In the genomic region with DNA sequence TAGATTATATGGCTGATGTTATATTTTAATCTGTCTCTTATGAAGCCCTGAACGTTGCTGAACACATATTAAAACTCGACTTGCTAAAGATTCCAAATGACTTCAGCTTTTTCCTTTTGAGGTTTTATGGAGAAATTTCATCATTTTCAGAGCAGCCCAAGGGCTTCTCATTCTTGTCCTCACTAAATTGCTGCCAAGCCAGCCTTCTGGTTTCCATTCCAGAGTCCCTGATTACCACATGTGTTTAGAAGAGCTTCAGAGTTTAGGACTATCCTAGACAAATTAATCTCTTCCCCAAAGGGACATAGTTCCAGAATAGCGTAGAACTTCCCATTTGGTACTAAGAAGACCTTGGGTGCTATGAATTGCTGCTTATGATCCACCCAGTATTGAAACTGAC, we compare ENCODE assay signal across 17 cellular contexts.
A peak's percentile ranks its signal among the peaks of the same experiment; 100 is the strongest.
DNase-seq lines count a peak whose midpoint lies in the region; ATAC-seq and TF ChIP-seq lines count a peak whose summit lies in the region.
"Had no signal": no experiment of that assay in that cellular context is flagged by ENCODE, and none has a peak within 500 bp of the region (broad histone marks: within the 10 kb centered on the region; RNA-seq: fewer than 3 reads in every experiment).

No MANE protein-coding gene starts in this region.

- no peaks in the 10 kb centered on the region for H3K4me1 ChIP-seq in mucosa of descending colon (ENCODE audit: low read depth)
- H3K4me1 ChIP-seq: Caco-2 had no signal

- peaks cover 70% of the 10 kb centered on the region for H3K36me3 Mint-ChIP-seq in activated CD4-positive, alpha-beta T cell treated with anti-CD3 and anti-CD28 coated beads for 36 hours (ENCODE audit: low read depth)
- peaks cover 99% of the 10 kb centered on the region for H3K36me3 Mint-ChIP-seq in stimulated activated effector memory CD8-positive, alpha-beta T cell treated with anti-CD3 and anti-CD28 coated beads, Interleukin-12 subunit alpha, Interleukin-12 subunit beta, amount 100 ng/mL, for 72 hours

- TF ChIP-seq CTCF in fibroblast of the aortic adventitia (IDR thresholded peaks at IDR 0.05; ENCODE audit: insufficient read depth, low read length) (no peak), mucosa of descending colon (IDR thresholded peaks at IDR 0.05) (no peak)

- no peaks in the 10 kb centered on the region for H3K9me3 Mint-ChIP-seq in activated CD4-positive, alpha-beta T cell treated with anti-CD3 and anti-CD28 coated beads for 36 hours (ENCODE audit: low read depth)
- H3K9me3 Mint-ChIP-seq in stimulated activated effector memory CD8-positive, alpha-beta T cell treated with anti-CD3 and anti-CD28 coated beads, Interleukin-12 subunit alpha, Interleukin-12 subunit beta, amount 100 ng/mL, for 72 hours, result no peaks in the 10 kb centered on the region

- ATAC-seq in activated CD4-positive, alpha-beta T cell treated with anti-CD3 and anti-CD28 coated beads for 36 hours, result no peak
- ATAC-seq in stimulated activated effector memory CD8-positive, alpha-beta T cell treated with anti-CD3 and anti-CD28 coated beads, Interleukin-12 subunit alpha, Interleukin-12 subunit beta, amount 100 ng/mL, for 72 hours, result no peak
- ATAC-seq in GM21526 (IDR thresholded peaks at IDR 0.05; ENCODE audit: low FRiP score, unreplicated experiment), result no peak
- ATAC-seq in mucosa of descending colon, result no peak
- ATAC-seq: stimulated activated naive CD8-positive, alpha-beta T cell treated with anti-CD3 and anti-CD28 coated beads, Interleukin-15, Interleukin-2, amounts not matched to agents 100 U/mL and 50 U/mL, for 24 hours had no signal

- no peaks in the 10 kb centered on the region for H3K9me3 ChIP-seq in mucosa of descending colon
- H3K9me3 ChIP-seq: Caco-2 had no signal

- intact Hi-C loops in activated CD4-positive, alpha-beta T cell treated with anti-CD3 and anti-CD28 coated beads for 36 hours (cut with DNase I, micrococcal nuclease), result no loop called here
- intact Hi-C loops in mucosa of descending colon (cut with DNase I, micrococcal nuclease), result no loop called here

- CTCF ChIA-PET in activated CD4-positive, alpha-beta T cell treated with anti-CD3 and anti-CD28 coated beads for 36 hours (lab: Charles Lee), result no interaction called here

- no peaks in the 10 kb centered on the region for H3K4me1 Mint-ChIP-seq in activated CD4-positive, alpha-beta T cell treated with anti-CD3 and anti-CD28 coated beads for 36 hours
- no peaks in the 10 kb centered on the region for H3K4me1 Mint-ChIP-seq in stimulated activated effector memory CD8-positive, alpha-beta T cell treated with anti-CD3 and anti-CD28 coated beads, Interleukin-12 subunit alpha, Interleukin-12 subunit beta, amount 100 ng/mL, for 72 hours

- H3K4me3 ChIP-seq in fibroblast of the aortic adventitia (ENCODE audit: low read depth, low read length), result no peak overlapping the region
- H3K4me3 ChIP-seq in mucosa of descending colon, result no peak overlapping the region
- H3K4me3 ChIP-seq: skin epidermis had no signal

- POLR2A ChIA-PET in activated CD4-positive, alpha-beta T cell treated with anti-CD3 and anti-CD28 coated beads for 36 hours (lab: Charles Lee), result no interaction called here

- DNase-seq in activated CD4-positive, alpha-beta T cell treated with anti-CD3 and anti-CD28 coated beads for 36 hours, result no peak
- DNase-seq in activated CD4-positive, alpha-beta T cell treated with anti-CD3 and anti-CD28 coated beads, Interleukin-2, amount 50 U/mL, for 4 hours, result no peak
- DNase-seq in RPMI7951 (ENCODE audit: low read depth) (peak; percentile 13), fibroblast of the aortic adventitia (ENCODE audit: low read depth) (peak; percentile 87), mucosa of descending colon (no peak)
- DNase-seq in stimulated activated effector memory CD8-positive, alpha-beta T cell treated with anti-CD3 and anti-CD28 coated beads, Interleukin-12 subunit alpha, Interleukin-12 subunit beta, amount 100 ng/mL, for 72 hours (ENCODE audit: low spot score in 2 of 2), result no peak
- no peak for DNase-seq in stimulated activated naive CD4-positive, alpha-beta T cell (lab: John Stamatoyannopoulos, UW)
- DNase-seq: activated effector memory CD4-positive, alpha-beta T cell treated with anti-CD3 and anti-CD28 coated beads, Interleukin-2, amount 50 U/mL, for 16 hours; Caco-2; effector CD8-positive, alpha-beta T cell; GDM1; NCI-H146; NCI-H226; nucleus accumbens; stimulated activated naive CD8-positive, alpha-beta T cell treated with anti-CD3 and anti-CD28 coated beads, Interleukin-15, Interleukin-2, amounts not matched to agents 100 U/mL and 50 U/mL, for 24 hours had no signal

- no peaks in the 10 kb centered on the region for H3K36me3 ChIP-seq in mucosa of descending colon (ENCODE audit: low read depth)

- H3K27me3 Mint-ChIP-seq in activated CD4-positive, alpha-beta T cell treated with anti-CD3 and anti-CD28 coated beads for 36 hours, result no peaks in the 10 kb centered on the region

- peak overlapping the region; percentile 12 for H3K27ac Mint-ChIP-seq in activated CD4-positive, alpha-beta T cell treated with anti-CD3 and anti-CD28 coated beads for 36 hours
- peak overlapping the region; percentile 17 for H3K27ac Mint-ChIP-seq in stimulated activated effector memory CD8-positive, alpha-beta T cell treated with anti-CD3 and anti-CD28 coated beads, Interleukin-12 subunit alpha, Interleukin-12 subunit beta, amount 100 ng/mL, for 72 hours

- no peak overlapping the region for H3K4me3 Mint-ChIP-seq in activated CD4-positive, alpha-beta T cell treated with anti-CD3 and anti-CD28 coated beads for 36 hours
- no peak overlapping the region for H3K4me3 Mint-ChIP-seq in stimulated activated effector memory CD8-positive, alpha-beta T cell treated with anti-CD3 and anti-CD28 coated beads, Interleukin-12 subunit alpha, Interleukin-12 subunit beta, amount 100 ng/mL, for 72 hours

Comparison
In these comparisons a context has a peak if more than half of its experiments do, and no peak if none do; other contexts are left out.
1. DNase-seq: peak in RPMI7951 (single experiment) and fibroblast of the aortic adventitia (single experiment); none in activated CD4-positive, alpha-beta T cell treated with anti-CD3 and anti-CD28 coated beads for 36 hours (single experiment), activated CD4-positive, alpha-beta T cell treated with anti-CD3 and anti-CD28 coated beads, Interleukin-2, amount 50 U/mL, for 4 hours (0 of 2), stimulated activated effector memory CD8-positive, alpha-beta T cell treated with anti-CD3 and anti-CD28 coated beads, Interleukin-12 subunit alpha, Interleukin-12 subunit beta, amount 100 ng/mL, for 72 hours (0 of 2), stimulated activated naive CD4-positive, alpha-beta T cell (0 of 6) and mucosa of descending colon (0 of 3).